In the genomic region with DNA sequence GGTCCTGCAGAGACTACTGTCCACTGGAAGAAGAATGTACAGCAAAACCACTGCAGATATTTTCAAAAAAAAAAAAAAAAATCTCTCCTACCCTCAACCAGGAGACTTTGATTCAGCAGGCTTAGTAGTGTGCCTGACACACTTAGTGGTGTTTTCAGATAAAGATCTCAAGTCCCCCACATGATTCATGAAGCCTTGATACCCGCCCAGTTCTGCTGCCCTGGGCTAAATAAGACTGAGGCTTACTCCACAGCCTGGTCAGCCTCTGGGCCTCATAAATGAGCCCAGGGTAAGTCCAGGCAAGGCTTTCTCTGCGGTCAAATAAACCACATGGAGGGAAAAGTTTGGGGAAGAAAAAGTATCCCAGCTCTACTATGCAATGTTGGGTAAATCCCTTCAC, we compare ENCODE assay signal across 22 cellular contexts.
"Had no signal": no experiment of that assay in that cellular context is flagged by ENCODE, and none has a peak within 500 bp of the region (broad histone marks: within the 10 kb centered on the region; RNA-seq: fewer than 3 reads in every experiment).

No MANE protein-coding gene starts in this region.

- DNase-seq: activated CD4-positive, alpha-beta memory T cell treated with anti-CD3 and anti-CD28 coated beads, Interleukin-2, amount 10 ng/mL, durations not matched to agents 7 days and 5 days; activated CD4-positive, alpha-beta T cell treated with anti-CD3 and anti-CD28 coated beads for 36 hours; activated CD4-positive, alpha-beta T cell treated with anti-CD3 and anti-CD28 coated beads, Interleukin-2, amount 50 U/mL, for 1 hour; activated gamma-delta T cell treated with Interleukin-2 at 50 U/mL for 16 hours; activated naive CD4-positive, alpha-beta T cell treated with anti-CD3 and anti-CD28 coated beads, Interleukin-2, amount 10 ng/mL, durations not matched to agents 7 days and 5 days; activated naive CD8-positive, alpha-beta T cell treated with anti-CD3 and anti-CD28 coated beads, Interleukin-2, amount 10 ng/mL, durations not matched to agents 7 days and 5 days; activated T-cell treated with anti-CD3 and anti-CD28 coated beads for 4 hours; body of pancreas; central memory CD4-positive, alpha-beta T cell; KG1; NCI-H1105; NCI-H1436 treated with DMSO at 0.1 percent for 48 hours; NCI-H187 treated with DMSO at 0.1 percent for 48 hours; NCI-H2081 treated with DMSO at 0.1 percent for 48 hours; NCI-H446; NCI-H524; T-cell; T-helper 2 cell; WERI-Rb-1 had no signal

- H3K27me3 Mint-ChIP-seq: activated CD4-positive, alpha-beta T cell treated with anti-CD3 and anti-CD28 coated beads for 36 hours had no signal

- H3K27ac Mint-ChIP-seq: activated CD4-positive, alpha-beta memory T cell treated with anti-CD3 and anti-CD28 coated beads, Interleukin-2, amount 10 ng/mL, durations not matched to agents 7 days and 5 days; activated CD4-positive, alpha-beta T cell treated with anti-CD3 and anti-CD28 coated beads for 36 hours; activated naive CD4-positive, alpha-beta T cell treated with anti-CD3 and anti-CD28 coated beads, Interleukin-2, amount 10 ng/mL, durations not matched to agents 7 days and 5 days; activated naive CD8-positive, alpha-beta T cell treated with anti-CD3 and anti-CD28 coated beads, Interleukin-2, amount 10 ng/mL, durations not matched to agents 7 days and 5 days; activated T-helper 2 cell treated with anti-CD3 and anti-CD28 coated beads, Interferon-gamma antibody, Interleukin-2, Interleukin-4, amounts not matched to agents 10 μg/mL and 5 μg/mL and 100 μg/mL, durations not matched to agents 14 hours and 24 hours and 36 hours; T-cell had no signal

- H3K9me3 Mint-ChIP-seq: activated T-helper 2 cell treated with anti-CD3 and anti-CD28 coated beads, Interferon-gamma antibody, Interleukin-2, Interleukin-4, amounts not matched to agents 10 μg/mL and 5 μg/mL and 100 μg/mL, durations not matched to agents 14 hours and 24 hours and 36 hours; T-cell had no signal

- ATAC-seq: activated CD4-positive, alpha-beta T cell treated with anti-CD3 and anti-CD28 coated beads for 36 hours; body of pancreas; T-cell had no signal

- H3K4me3 Mint-ChIP-seq: activated CD4-positive, alpha-beta memory T cell treated with anti-CD3 and anti-CD28 coated beads, Interleukin-2, amount 10 ng/mL, durations not matched to agents 7 days and 5 days; activated CD4-positive, alpha-beta T cell treated with anti-CD3 and anti-CD28 coated beads for 36 hours; activated naive CD4-positive, alpha-beta T cell treated with anti-CD3 and anti-CD28 coated beads, Interleukin-2, amount 10 ng/mL, durations not matched to agents 7 days and 5 days; activated naive CD8-positive, alpha-beta T cell treated with anti-CD3 and anti-CD28 coated beads, Interleukin-2, amount 10 ng/mL, durations not matched to agents 7 days and 5 days; T-cell had no signal

- H3K4me1 Mint-ChIP-seq: activated CD4-positive, alpha-beta memory T cell treated with anti-CD3 and anti-CD28 coated beads, Interleukin-2, amount 10 ng/mL, durations not matched to agents 7 days and 5 days; activated CD4-positive, alpha-beta T cell treated with anti-CD3 and anti-CD28 coated beads for 36 hours; activated naive CD4-positive, alpha-beta T cell treated with anti-CD3 and anti-CD28 coated beads, Interleukin-2, amount 10 ng/mL, durations not matched to agents 7 days and 5 days; activated naive CD8-positive, alpha-beta T cell treated with anti-CD3 and anti-CD28 coated beads, Interleukin-2, amount 10 ng/mL, durations not matched to agents 7 days and 5 days had no signal

- H3K4me3 ChIP-seq: ascending aorta, body of pancreas, SK-N-MC had no signal
